ENCODE assay signal across 26 cellular contexts in genomic region chr14:91847693-91848092, GRCh38. TPM values are rescaled to one million over a fixed set of nuclear protein-coding genes. Genes with fewer than 3 reads are reported as not detected.
DNase-seq lines count a peak whose midpoint lies in the region; ATAC-seq and TF ChIP-seq lines count a peak whose summit lies in the region.
"Had no signal": no experiment of that assay in that cellular context is flagged by ENCODE, and none has a peak within 500 bp of the region (broad histone marks: within the 10 kb centered on the region; RNA-seq: fewer than 3 reads in every experiment).

No MANE protein-coding gene starts in this region.

- H3K36me3 Mint-ChIP-seq in CD4-positive, alpha-beta memory T cell = peaks cover 60 to 77% of the 10 kb centered on the region in 2 donors
- H3K36me3 Mint-ChIP-seq in naive B cell = no peaks in the 10 kb centered on the region
- H3K36me3 Mint-ChIP-seq in activated CD8-positive, alpha-beta T cell treated with anti-CD3 and anti-CD28 coated beads for 36 hours (ENCODE audit: low read depth) = peaks cover 3% of the 10 kb centered on the region
- H3K36me3 Mint-ChIP-seq: CD14-positive monocyte had no signal

- no peak overlapping the region for H3K4me3 ChIP-seq in CD4-positive, alpha-beta memory T cell (ENCODE audit: low read length in 2 of 2)
- peak overlapping the region; percentile 45 for H3K4me3 ChIP-seq in OCI-LY3 (ENCODE audit: low read length)
- H3K4me3 ChIP-seq: A549, K562 had no signal

- peak overlapping the region in 1 of 8 donors; percentile 9 for H3K4me3 Mint-ChIP-seq in CD4-positive, alpha-beta memory T cell
- peak overlapping the region in 6 of 8 donors; percentile 7 to 81 (median 55) for H3K4me3 Mint-ChIP-seq in naive B cell
- H3K4me3 Mint-ChIP-seq in activated CD8-positive, alpha-beta T cell treated with anti-CD3 and anti-CD28 coated beads for 36 hours = no peak overlapping the region
- H3K4me3 Mint-ChIP-seq: CD14-positive monocyte; T-helper 1 cell treated with Interleukin-12 subunit alpha and Interleukin-12 subunit beta and Interleukin-4 antibody, amounts not matched to agents 30 μg/mL and 1 μg/mL, for 36 hours had no signal

- ATAC-seq in GM21447 (IDR thresholded peaks at IDR 0.05; ENCODE audit: unreplicated experiment) (peak; percentile 63), naive B cell (ENCODE audit: low read depth in 2 of 2) (no peak)
- no peak for ATAC-seq in activated CD8-positive, alpha-beta T cell treated with anti-CD3 and anti-CD28 coated beads for 36 hours
- ATAC-seq: A549, HepG2, K562 had no signal

- no peaks in the 10 kb centered on the region for H3K9me3 ChIP-seq in CD4-positive, alpha-beta memory T cell (ENCODE audit: control insufficient read depth in 1 of 2, low read length in 2 of 2)
- no peaks in the 10 kb centered on the region for H3K9me3 ChIP-seq in OCI-LY3 (ENCODE audit: insufficient read depth, low read length)
- H3K9me3 ChIP-seq: A549, BE2C had no signal

- no peaks in the 10 kb centered on the region for H3K27me3 ChIP-seq in CD4-positive, alpha-beta memory T cell (ENCODE audit: insufficient read depth, low read length)
- H3K27me3 ChIP-seq in OCI-LY3 (ENCODE audit: low read depth, low read length) = no peaks in the 10 kb centered on the region

- H3K27ac Mint-ChIP-seq in CD4-positive, alpha-beta memory T cell = peak overlapping the region; percentile 10 to 84 (median 52)
- no peak overlapping the region for H3K27ac Mint-ChIP-seq in naive B cell
- H3K27ac Mint-ChIP-seq in activated CD8-positive, alpha-beta T cell treated with anti-CD3 and anti-CD28 coated beads for 36 hours = no peak overlapping the region
- H3K27ac Mint-ChIP-seq: CD14-positive monocyte; T-helper 1 cell treated with Interleukin-12 subunit alpha and Interleukin-12 subunit beta and Interleukin-4 antibody, amounts not matched to agents 30 μg/mL and 1 μg/mL, for 36 hours had no signal

- H3K4me1 ChIP-seq in CD4-positive, alpha-beta memory T cell (ENCODE audit: insufficient read depth, low read length) = peaks cover 34% of the 10 kb centered on the region
- peaks cover 65% of the 10 kb centered on the region for H3K4me1 ChIP-seq in OCI-LY3 (ENCODE audit: low read length)
- H3K4me1 ChIP-seq: A549, BE2C had no signal

- peak overlapping the region; percentile 64 for H3K4me2 ChIP-seq in OCI-LY3 (ENCODE audit: low read length)
- H3K4me2 ChIP-seq: A549 had no signal

- H2AFZ ChIP-seq in OCI-LY3 (ENCODE audit: low read depth, low read length) = no peak overlapping the region

- intact Hi-C loops in CD4-positive, alpha-beta memory T cell (cut with micrococcal nuclease) = no loop called here
- intact Hi-C loops in activated CD8-positive, alpha-beta T cell treated with anti-CD3 and anti-CD28 coated beads for 36 hours (cut with micrococcal nuclease) = no loop called here

- no peak overlapping the region for H3K27ac ChIP-seq in CD4-positive, alpha-beta memory T cell (ENCODE audit: low read depth, low read length)
- peak overlapping the region; percentile 73 for H3K27ac ChIP-seq in OCI-LY3 (ENCODE audit: low read length)
- H3K27ac ChIP-seq: A549 had no signal

- peaks cover 25% of the 10 kb centered on the region for H3K36me3 ChIP-seq in CD4-positive, alpha-beta memory T cell (ENCODE audit: insufficient read depth, low read length)
- peaks cover 6% of the 10 kb centered on the region for H3K36me3 ChIP-seq in OCI-LY3 (replicated peaks; ENCODE audit: low read depth, low read length)
- H3K36me3 ChIP-seq: BE2C had no signal

- POLR2A ChIA-PET in CD4-positive, alpha-beta memory T cell (lab: Charles Lee; ENCODE audit: partially characterized antibody) = interaction anchor here (1.0 to 3.6 kb wide), 6 partner anchors 9 to 62 kb away, joined by 3 to 31 read pairs (median 5); partner anchors contain the start of gene TC2N
- POLR2A ChIA-PET in activated CD8-positive, alpha-beta T cell treated with anti-CD3 and anti-CD28 coated beads for 36 hours (lab: Charles Lee) = interaction anchor here (0.6 kb wide), 1 partner anchor 17 kb away, joined by 6 read pairs; no protein-coding TSS in a partner anchor

- CTCF ChIA-PET in CD4-positive, alpha-beta memory T cell (lab: Charles Lee; ENCODE audit: partially characterized antibody) = interaction anchor here (1.0 kb wide), 1 partner anchor 45 kb away, joined by 4 read pairs; no protein-coding TSS in a partner anchor
- CTCF ChIA-PET in activated CD8-positive, alpha-beta T cell treated with anti-CD3 and anti-CD28 coated beads for 36 hours (lab: Charles Lee) = interaction anchor here (1.3 kb wide), 1 partner anchor 11 kb away, joined by 3 read pairs; no protein-coding TSS in a partner anchor

- no peaks in the 10 kb centered on the region for H3K27me3 Mint-ChIP-seq in CD4-positive, alpha-beta memory T cell
- no peaks in the 10 kb centered on the region for H3K27me3 Mint-ChIP-seq in naive B cell
- H3K27me3 Mint-ChIP-seq in activated CD8-positive, alpha-beta T cell treated with anti-CD3 and anti-CD28 coated beads for 36 hours = no peaks in the 10 kb centered on the region

- no peak for DNase-seq in CD4-positive, alpha-beta memory T cell
- DNase-seq in naive B cell (no peak), SIG-M5 treated with dmso at 0.1 percent for 504 hours (lab: John Stamatoyannopoulos, UW; ENCODE audit: unreplicated experiment) (no peak)
- no peak for DNase-seq in activated CD8-positive, alpha-beta memory T cell treated with anti-CD3 and anti-CD28 coated beads, Interleukin-2, amount 50 U/mL, for 4 hours
- DNase-seq in activated CD8-positive, alpha-beta T cell treated with anti-CD3 and anti-CD28 coated beads for 36 hours = no peak
- DNase-seq in activated T-cell treated with anti-CD3 and anti-CD28 coated beads, Interleukin-2, amount 50 U/mL, for 1 hour = no peak
- DNase-seq: BE2C, H7, Kasumi-1, NCI-H1092 treated with DMSO at 0.1 percent for 48 hours, NCI-H1436 treated with DMSO at 0.1 percent for 48 hours, NCI-H1930, NCI-H2107, NCI-H524, NCI-H774, Right ventricle myocardium superior, RPMI8226 had no signal

- H4K20me1 ChIP-seq in OCI-LY3 (ENCODE audit: insufficient read depth, low read length) = no peaks in the 10 kb centered on the region

- H3K9ac ChIP-seq in OCI-LY3 (ENCODE audit: low read length) = peak overlapping the region; percentile 32; the same call in 1 of the 2 replicates

- H3K9me3 Mint-ChIP-seq in CD4-positive, alpha-beta memory T cell = no peaks in the 10 kb centered on the region
- H3K9me3 Mint-ChIP-seq in naive B cell = no peaks in the 10 kb centered on the region
- H3K9me3 Mint-ChIP-seq in activated CD8-positive, alpha-beta T cell treated with anti-CD3 and anti-CD28 coated beads for 36 hours = no peaks in the 10 kb centered on the region
- H3K9me3 Mint-ChIP-seq: T-helper 1 cell treated with Interleukin-12 subunit alpha and Interleukin-12 subunit beta and Interleukin-4 antibody, amounts not matched to agents 30 μg/mL and 1 μg/mL, for 36 hours had no signal

- peaks cover 46 to 78% (median 67%) of the 10 kb centered on the region in 4 donors for H3K4me1 Mint-ChIP-seq in CD4-positive, alpha-beta memory T cell
- H3K4me1 Mint-ChIP-seq in naive B cell = peaks cover 36 to 65% (median 48%) of the 10 kb centered on the region in 3 donors
- H3K4me1 Mint-ChIP-seq in activated CD8-positive, alpha-beta T cell treated with anti-CD3 and anti-CD28 coated beads for 36 hours (ENCODE audit: low read depth) = peaks cover 41% of the 10 kb centered on the region

- TF ChIP-seq CTCF in OCI-LY3 (IDR thresholded peaks at IDR 0.05; ENCODE audit: low read depth, low read length) = no peak
- TF ChIP-seq CTCF in activated CD8-positive, alpha-beta T cell treated with anti-CD3 and anti-CD28 coated beads for 36 hours (IDR thresholded peaks at IDR 0.05) = no peak

- no peaks in the 10 kb centered on the region for H3K79me2 ChIP-seq in OCI-LY3 (ENCODE audit: low read length)

RNA-seq across cellular contexts. Expression of gene TC2N, which starts 19.6 kb away (rescaled TPM):
- total RNA-seq in CD4-positive, alpha-beta memory T cell = 100 to 1,000 TPM; 320 to 325 TPM
- 100 to 1,000 TPM; 234 to 261 TPM for polyA plus RNA-seq in CD4-positive, alpha-beta memory T cell
- 10 to 100 TPM in 1 of 6 donors, 1 to 10 TPM in 4, under 1 TPM in 1; 0.60 to 16.6 (median 7.4) TPM for polyA plus RNA-seq in naive B cell (ENCODE audit: low read depth in 6 of 6)
- total RNA-seq in activated CD8-positive, alpha-beta T cell treated with anti-CD3 and anti-CD28 coated beads for 36 hours = 10 to 100 TPM; 28.5 to 32.5 TPM
- total RNA-seq: HepG2, HT1080, M059J had no signal

Comparison
In these comparisons a context has a peak if more than half of its experiments do, and no peak if none do; other contexts are left out.
1. H3K27ac Mint-ChIP-seq: peak in CD4-positive, alpha-beta memory T cell (7 of 7); none in naive B cell (0 of 6) and activated CD8-positive, alpha-beta T cell treated with anti-CD3 and anti-CD28 coated beads for 36 hours (single experiment).
2. RNA of gene TC2N, which starts 19.6 kb away (total RNA-seq): 320 to 325 TPM in CD4-positive, alpha-beta memory T cell; 28.5 to 32.5 TPM in activated CD8-positive, alpha-beta T cell treated with anti-CD3 and anti-CD28 coated beads for 36 hours; every median in the first group is over 4 times any median in the second.